In genomic region chr7:141884544-141885227, GRCh38 we compare ENCODE assay signal across 16 cellular contexts. TPM values are rescaled to one million over a fixed set of nuclear protein-coding genes. Genes with fewer than 3 reads are reported as not detected.
DNase-seq lines count a peak whose midpoint lies in the region; ATAC-seq and TF ChIP-seq lines count a peak whose summit lies in the region.
"Had no signal": no experiment of that assay in that cellular context is flagged by ENCODE, and none has a peak within 500 bp of the region (broad histone marks: within the 10 kb centered on the region; RNA-seq: fewer than 3 reads in every experiment).

No MANE protein-coding gene starts in this region.

- no peaks in the 10 kb centered on the region for H3K9me3 Mint-ChIP-seq in Caco-2 (ENCODE audit: unreplicated experiment)

- CTCF ChIA-PET in Caco-2 (lab: Charles Lee), result no interaction called here

- POLR2A ChIA-PET in Caco-2 (lab: Charles Lee), result no interaction called here

- intact Hi-C loops in stomach (cut with DNase I; ENCODE audit: low total_unique reads), result no loop called here
- intact Hi-C loops in Caco-2 (cut with micrococcal nuclease; ENCODE audit: unreplicated experiment), result no loop called here

- TF ChIP-seq CTCF in GM13977 (IDR thresholded peaks at IDR 0.05; ENCODE audit: extremely low read depth, insufficient read depth, missing control alignments) (no peak), stomach (IDR thresholded peaks at IDR 0.05) (no peak), Caco-2 (IDR thresholded peaks at IDR 0.05; ENCODE audit: insufficient read depth in 1 of 2, low read depth in 1 of 2, low read length in 1 of 2, severe bottlenecking in 1 of 2, unreplicated experiment in 1 of 2) (no peak)

- H3K9me3 ChIP-seq in stomach (peaks cover 0 to 25% (median 10%) of the 10 kb centered on the region in 4 donors), Caco-2 (no peaks in the 10 kb centered on the region)
- H3K9me3 ChIP-seq: gastrocnemius medialis had no signal

- no peaks in the 10 kb centered on the region for H3K4me1 Mint-ChIP-seq in Caco-2 (ENCODE audit: low read depth, unreplicated experiment)
- H3K4me1 Mint-ChIP-seq: WTC11 had no signal

- H3K27me3 ChIP-seq in stomach (no peaks in the 10 kb centered on the region), Caco-2 (replicated peaks; ENCODE audit: control insufficient read depth, insufficient read depth, low read length) (no peaks in the 10 kb centered on the region)
- H3K27me3 ChIP-seq: gastrocnemius medialis had no signal

- no peak overlapping the region for H3K27ac ChIP-seq in stomach
- H3K27ac ChIP-seq: gastrocnemius medialis had no signal

- 71 to 84% (median 80%) methylated on average over 5 of the region's 5 CpGs for WGBS in stomach, 5 donors

- H3K4me3 ChIP-seq in stomach, result no peak overlapping the region
- no peak overlapping the region for H3K4me3 ChIP-seq in Caco-2 (ENCODE audit: low read depth, low read length)
- H3K4me3 ChIP-seq: gastrocnemius medialis had no signal

- in situ Hi-C loops in GM13977 (cut with MboI; ENCODE audit: low pct_unique_long_range_greater_than_20kb, low sequenced_read_pairs, unreplicated experiment), result no loop called here

- no peak for TF ChIP-seq EP300 in stomach (IDR thresholded peaks at IDR 0.05)

- BruUV-seq in Caco-2 (replicated peaks; lab: Mats Ljungman, UMichigan), result no TSS peak

- H3K27ac Mint-ChIP-seq in Caco-2 (ENCODE audit: unreplicated experiment), result no peak overlapping the region
- H3K27ac Mint-ChIP-seq: WTC11 had no signal

- peak; percentile 87 for ATAC-seq in GM19395 (IDR thresholded peaks at IDR 0.05; ENCODE audit: unreplicated experiment)
- ATAC-seq in HG02938 (IDR thresholded peaks at IDR 0.05; ENCODE audit: unreplicated experiment), result peak; percentile 87
- ATAC-seq: gastrocnemius medialis, WTC11 had no signal

- H3K4me3 Mint-ChIP-seq in Caco-2 (ENCODE audit: unreplicated experiment), result no peak overlapping the region
- H3K4me3 Mint-ChIP-seq: WTC11 had no signal

- DNase-seq in GM13977 (ENCODE audit: low spot score) (peak; percentile 53), NOMO-1 treated with DMSO at 0.1 percent for 48 hours (lab: John Stamatoyannopoulos, UW; ENCODE audit: unreplicated experiment) (peak; percentile 61), stomach (no peak), Caco-2 (no peak), Ammon's horn (ENCODE audit: low spot score) (no peak), NCI-H1092 treated with DMSO at 0.1 percent for 48 hours (lab: John Stamatoyannopoulos, UW) (no peak)
- DNase-seq: activated T-cell treated with anti-CD3 and anti-CD28 coated beads, Interleukin-2, amount 50 U/mL, for 1 hour; AML-193; effector CD8-positive, alpha-beta T cell; gastrocnemius medialis; stimulated activated CD4-positive, alpha-beta T cell treated with anti-CD3 and anti-CD28 coated beads, Interleukin-12 subunit alpha, Interleukin-12 subunit beta, amount 100 ng/mL, for 4 hours had no signal

- no peaks in the 10 kb centered on the region for H3K36me3 Mint-ChIP-seq in Caco-2 (ENCODE audit: insufficient read depth, unreplicated experiment)
- H3K36me3 Mint-ChIP-seq: WTC11 had no signal

- no peaks in the 10 kb centered on the region for H3K36me3 ChIP-seq in stomach
- no peaks in the 10 kb centered on the region for H3K36me3 ChIP-seq in Caco-2 (ENCODE audit: control insufficient read depth, insufficient read depth, low read length)
- H3K36me3 ChIP-seq: gastrocnemius medialis had no signal

- H3K4me1 ChIP-seq in stomach (no peaks in the 10 kb centered on the region), Caco-2 (no peaks in the 10 kb centered on the region)
- H3K4me1 ChIP-seq: gastrocnemius medialis had no signal

- peaks cover 11% of the 10 kb centered on the region for H3K27me3 Mint-ChIP-seq in Caco-2 (ENCODE audit: insufficient read depth, unreplicated experiment)

- no peak for TF ChIP-seq POLR2A in stomach (IDR thresholded peaks at IDR 0.05)

RNA-seq across cellular contexts. Expression of gene OR9A4, which starts 31.5 kb away (rescaled TPM):
- total RNA-seq in stomach (not detected), Caco-2 (2022) (not detected in 2 replicates)
- polyA plus RNA-seq in stomach, result not detected
- total RNA-seq: astrocyte, gastrocnemius medialis, WTC11 had no signal
- polyA plus RNA-seq: neural cell had no signal

RNA-seq across cellular contexts. Expression of gene PRSS37, which starts 43.4 kb away (rescaled TPM):
- total RNA-seq in stomach, result not detected
- not detected for polyA plus RNA-seq in stomach
- total RNA-seq in Caco-2 (2022), result not detected in 2 replicates
- total RNA-seq: astrocyte, gastrocnemius medialis, WTC11 had no signal
- polyA plus RNA-seq: neural cell had no signal

Comparison
In these comparisons a context has a peak if more than half of its experiments do, and no peak if none do; other contexts are left out.
1. DNase-seq: peak in GM13977 (single experiment) and NOMO-1 treated with DMSO at 0.1 percent for 48 hours (single experiment); none in stomach (single experiment), Caco-2 (0 of 2), Ammon's horn (single experiment) and NCI-H1092 treated with DMSO at 0.1 percent for 48 hours (single experiment).